ENCODE assay signal across 9 cellular contexts in genomic region chr21:30351534-30351933, GRCh38. TPM values are rescaled to one million over a fixed set of nuclear protein-coding genes. Genes with fewer than 3 reads are reported as not detected.
"Had no signal": no experiment of that assay in that cellular context is flagged by ENCODE, and none has a peak within 500 bp of the region (broad histone marks: within the 10 kb centered on the region; RNA-seq: fewer than 3 reads in every experiment).

No MANE protein-coding gene starts in this region.

- FAIRE-seq: G401.6, GM12878, GM12891, GM12892, GM18507, GM19239 had no signal

- H3K4me3 ChIP-seq: GM12878 had no signal

- ATAC-seq: GM12878 had no signal

- DNase-seq: GDM1, GF-D8 had no signal

RNA-seq across cellular contexts. Expression of gene KRTAP23-1, which starts 3.1 kb away (rescaled TPM):
- total RNA-seq: G401, GM12878 had no signal

RNA-seq across cellular contexts. Expression of gene KRTAP27-1, which starts 14.0 kb away (rescaled TPM):
- total RNA-seq: G401, GM12878 had no signal

RNA-seq across cellular contexts. Expression of gene KRTAP13-2, which starts 20.5 kb away (rescaled TPM):
- total RNA-seq: G401, GM12878 had no signal

RNA-seq across cellular contexts. Expression of gene KRTAP26-1, which starts 31.4 kb away (rescaled TPM):
- total RNA-seq: G401, GM12878 had no signal

RNA-seq across cellular contexts. Expression of gene KRTAP13-1, which starts 44.3 kb away (rescaled TPM):
- total RNA-seq: G401, GM12878 had no signal
